10 cellular contexts compared by ENCODE assay signal in the genomic region with DNA sequence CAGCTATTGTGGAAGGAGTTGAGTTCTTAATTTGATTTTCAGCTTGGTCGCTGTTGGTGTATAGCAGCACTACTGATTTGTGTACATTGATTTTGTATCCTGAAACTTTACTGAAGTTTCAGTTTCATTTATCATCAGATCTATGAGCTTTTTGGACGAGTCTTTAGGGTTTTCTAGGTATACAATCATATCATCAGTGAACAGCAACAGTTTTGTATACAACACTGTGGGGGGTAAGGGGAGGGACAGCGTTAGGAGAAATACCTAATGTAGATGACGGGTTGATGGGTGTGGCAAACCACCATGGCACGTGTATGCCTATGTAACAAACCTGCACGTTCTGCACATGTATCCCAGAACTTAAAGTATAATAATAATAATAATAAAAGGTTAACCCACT. TPM values are rescaled to one million over a fixed set of nuclear protein-coding genes. Genes with fewer than 3 reads are reported as not detected.
"Had no signal": no experiment of that assay in that cellular context is flagged by ENCODE, and none has a peak within 500 bp of the region (broad histone marks: within the 10 kb centered on the region; RNA-seq: fewer than 3 reads in every experiment).

No MANE protein-coding gene starts in this region.

RNA-seq across cellular contexts. Expression of gene FREM3, which starts 35.6 kb away (rescaled TPM):
- total RNA-seq: activated B cell treated with CpG ODN at 0.5 μM for 24 hours; activated CD4-positive, alpha-beta memory T cell treated with anti-CD3 and anti-CD28 coated beads for 36 hours; activated CD4-positive, alpha-beta memory T cell treated with anti-CD3 and anti-CD28 coated beads, Interleukin-2, amount 10 ng/mL, durations not matched to agents 7 days and 5 days; activated CD4-positive, alpha-beta T cell treated with anti-CD3 and anti-CD28 coated beads for 36 hours; activated CD4-positive, alpha-beta T cell treated with anti-CD3 and anti-CD28 coated beads, Interleukin-2, amount 10 ng/mL, durations not matched to agents 24 days and 14 days; activated CD4-positive, alpha-beta T cell treated with anti-CD3 and anti-CD28 coated beads, Interleukin-2, amount 10 ng/mL, durations not matched to agents 7 days and 5 days; activated CD8-positive, alpha-beta memory T cell treated with anti-CD3 and anti-CD28 coated beads for 36 hours; activated CD8-positive, alpha-beta T cell treated with anti-CD3 and anti-CD28 coated beads for 36 hours; activated CD8-positive, alpha-beta T cell treated with anti-CD3 and anti-CD28 coated beads, Interleukin-2, amount 10 ng/mL, durations not matched to agents 7 days and 5 days; T-helper 2 cell treated with Interferon-gamma antibody and Interleukin-4, amounts not matched to agents 100 ng/mL and 5 ng/mL, for 36 hours had no signal
